ENCODE assay signal across 16 cellular contexts in the genomic region with DNA sequence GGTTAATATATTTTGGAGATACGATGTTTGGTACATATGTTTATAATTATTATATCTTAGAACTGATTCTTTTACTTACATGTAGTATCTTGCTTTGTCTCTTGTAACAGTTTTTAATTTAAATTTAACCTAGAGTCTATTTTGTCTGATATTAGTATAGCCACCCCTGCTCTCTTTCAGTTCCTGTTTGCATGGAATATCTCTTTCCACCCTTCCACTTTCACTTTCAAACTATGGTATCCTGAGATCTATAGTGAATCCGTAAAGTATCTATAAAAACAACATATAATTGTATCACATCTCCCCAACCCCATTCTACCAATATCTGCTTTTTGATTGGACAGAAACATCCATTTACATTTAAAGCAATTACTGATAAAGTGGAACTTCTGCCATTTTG. TPM values are rescaled to one million over a fixed set of nuclear protein-coding genes. Genes with fewer than 3 reads are reported as not detected.
DNase-seq lines count a peak whose midpoint lies in the region; ATAC-seq lines count a peak whose summit lies in the region.
"Had no signal": no experiment of that assay in that cellular context is flagged by ENCODE, and none has a peak within 500 bp of the region (broad histone marks: within the 10 kb centered on the region; RNA-seq: fewer than 3 reads in every experiment).

No MANE protein-coding gene starts in this region.

- H3K4me1 Mint-ChIP-seq in stimulated activated naive CD8-positive, alpha-beta T cell treated with anti-CD3 and anti-CD28 coated beads, Interleukin-15, amount 100 ng/mL, for 72 hours = peaks cover 18% of the 10 kb centered on the region
- peaks cover 16% of the 10 kb centered on the region for H3K4me1 Mint-ChIP-seq in activated naive CD8-positive, alpha-beta T cell treated with anti-CD3 and anti-CD28 coated beads for 36 hours

- peak; percentile 43 for ATAC-seq in stimulated activated naive CD8-positive, alpha-beta T cell treated with anti-CD3 and anti-CD28 coated beads, Interleukin-15, Interleukin-2, amounts not matched to agents 100 U/mL and 50 U/mL, for 24 hours
- ATAC-seq in stimulated activated naive CD8-positive, alpha-beta T cell treated with anti-CD3 and anti-CD28 coated beads, Interleukin-15, amount 100 ng/mL, for 72 hours = no peak
- ATAC-seq in HG02938 (IDR thresholded peaks at IDR 0.05; ENCODE audit: unreplicated experiment) = peak; percentile 80
- ATAC-seq in GM21447 (IDR thresholded peaks at IDR 0.05; ENCODE audit: unreplicated experiment) = no peak
- no peak for ATAC-seq in GM21381 (IDR thresholded peaks at IDR 0.05; ENCODE audit: unreplicated experiment)

- DNase-seq in stimulated activated naive CD8-positive, alpha-beta T cell treated with anti-CD3 and anti-CD28 coated beads, Interleukin-15, Interleukin-2, amounts not matched to agents 100 U/mL and 50 U/mL, for 24 hours = no peak
- DNase-seq in stimulated activated naive CD8-positive, alpha-beta T cell treated with anti-CD3 and anti-CD28 coated beads, Interleukin-15, amount 100 ng/mL, for 72 hours = no peak
- DNase-seq in activated naive CD8-positive, alpha-beta T cell treated with anti-CD3 and anti-CD28 coated beads for 36 hours = no peak
- no peak for DNase-seq in HCEC 1CT
- DNase-seq in GM19238 (ENCODE audit: insufficient read length, low spot score) = no peak
- DNase-seq: aorta; DMS153; glutamatergic neuron; mesendoderm; sigmoid colon; stimulated activated CD4-positive, alpha-beta T cell treated with anti-CD3 and anti-CD28 coated beads, Interleukin-4, amount 100 ng/mL, for 1 hour had no signal

- no peaks in the 10 kb centered on the region for H3K27me3 Mint-ChIP-seq in stimulated activated naive CD8-positive, alpha-beta T cell treated with anti-CD3 and anti-CD28 coated beads, Interleukin-15, amount 100 ng/mL, for 72 hours
- H3K27me3 Mint-ChIP-seq in activated naive CD8-positive, alpha-beta T cell treated with anti-CD3 and anti-CD28 coated beads for 36 hours = no peaks in the 10 kb centered on the region

- H3K27ac Mint-ChIP-seq in stimulated activated naive CD8-positive, alpha-beta T cell treated with anti-CD3 and anti-CD28 coated beads, Interleukin-15, amount 100 ng/mL, for 72 hours = peak overlapping the region in 1 of 2 donors; percentile 5
- H3K27ac Mint-ChIP-seq in activated naive CD8-positive, alpha-beta T cell treated with anti-CD3 and anti-CD28 coated beads for 36 hours = peak overlapping the region; percentile 11
- H3K27ac Mint-ChIP-seq: type B pancreatic cell had no signal

- H3K9me3 Mint-ChIP-seq in stimulated activated naive CD8-positive, alpha-beta T cell treated with anti-CD3 and anti-CD28 coated beads, Interleukin-15, amount 100 ng/mL, for 72 hours = no peaks in the 10 kb centered on the region
- peaks cover 1% of the 10 kb centered on the region for H3K9me3 Mint-ChIP-seq in activated naive CD8-positive, alpha-beta T cell treated with anti-CD3 and anti-CD28 coated beads for 36 hours
- H3K9me3 Mint-ChIP-seq: type B pancreatic cell had no signal

- H3K36me3 Mint-ChIP-seq in activated naive CD8-positive, alpha-beta T cell treated with anti-CD3 and anti-CD28 coated beads for 36 hours = peaks cover 4% of the 10 kb centered on the region
- H3K36me3 Mint-ChIP-seq: type B pancreatic cell had no signal

- peak overlapping the region in 1 of 2 donors; percentile 24 for H3K4me3 Mint-ChIP-seq in stimulated activated naive CD8-positive, alpha-beta T cell treated with anti-CD3 and anti-CD28 coated beads, Interleukin-15, amount 100 ng/mL, for 72 hours
- no peak overlapping the region for H3K4me3 Mint-ChIP-seq in activated naive CD8-positive, alpha-beta T cell treated with anti-CD3 and anti-CD28 coated beads for 36 hours
- H3K4me3 Mint-ChIP-seq: type B pancreatic cell had no signal

RNA-seq across cellular contexts. Expression of a gene that starts 7.2 kb away (rescaled TPM):
- total RNA-seq in activated naive CD8-positive, alpha-beta T cell treated with anti-CD3 and anti-CD28 coated beads for 36 hours = 1 to 10 TPM; 2.5 to 2.9 TPM
- total RNA-seq: sigmoid colon, SJSA1 had no signal

RNA-seq across cellular contexts. Expression of a gene that starts 51.2 kb away (rescaled TPM):
- 1 to 10 TPM; 2.8 TPM for total RNA-seq in activated naive CD8-positive, alpha-beta T cell treated with anti-CD3 and anti-CD28 coated beads for 36 hours

Comparison
In these comparisons a context has a peak if more than half of its experiments do, and no peak if none do; other contexts are left out.
1. ATAC-seq: peak in stimulated activated naive CD8-positive, alpha-beta T cell treated with anti-CD3 and anti-CD28 coated beads, Interleukin-15, Interleukin-2, amounts not matched to agents 100 U/mL and 50 U/mL, for 24 hours (single experiment) and HG02938 (single experiment); none in stimulated activated naive CD8-positive, alpha-beta T cell treated with anti-CD3 and anti-CD28 coated beads, Interleukin-15, amount 100 ng/mL, for 72 hours (single experiment), GM21447 (single experiment) and GM21381 (single experiment).